ENCODE assay signal across 16 cellular contexts in the genomic region with DNA sequence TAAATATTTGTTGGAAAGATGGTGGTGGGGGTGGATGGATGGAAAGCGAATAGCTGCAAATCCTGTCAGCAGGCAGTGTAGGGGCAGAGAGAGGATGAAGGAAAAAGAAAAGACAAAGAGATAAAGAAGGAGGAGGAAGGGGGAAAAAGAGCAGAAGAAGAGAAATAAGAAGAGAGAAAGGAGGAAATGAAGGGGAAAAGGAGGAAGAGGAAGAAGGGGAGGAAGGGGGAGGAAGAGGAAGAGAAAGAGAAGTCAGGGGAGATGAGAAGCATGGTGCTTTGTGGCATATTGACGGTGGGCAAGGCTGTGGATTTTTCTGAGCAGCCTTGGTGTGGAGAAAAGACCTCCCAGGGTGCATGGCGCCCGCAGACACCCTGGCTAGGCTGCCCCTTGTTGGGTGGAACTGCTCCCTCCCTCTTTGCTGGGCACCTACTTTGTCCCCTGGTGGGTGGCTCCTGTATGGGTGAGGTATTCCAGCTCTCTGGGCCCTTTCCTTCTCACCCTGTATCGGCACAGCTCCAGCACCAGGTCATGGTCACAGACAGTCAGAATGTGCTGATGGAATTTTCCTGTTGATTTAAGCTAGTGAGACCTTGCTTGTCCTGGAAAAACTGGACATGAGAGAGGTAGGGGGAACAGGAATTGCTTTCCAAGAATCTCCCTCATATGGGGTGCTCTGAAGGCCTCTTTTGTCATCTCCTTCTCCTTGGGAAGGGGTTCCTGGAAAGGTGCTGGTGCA. TPM values are rescaled to one million over a fixed set of nuclear protein-coding genes. Genes with fewer than 3 reads are reported as not detected.
DNase-seq lines count a peak whose midpoint lies in the region; ATAC-seq, FAIRE-seq and TF ChIP-seq lines count a peak whose summit lies in the region.
"Had no signal": no experiment of that assay in that cellular context is flagged by ENCODE, and none has a peak within 500 bp of the region (broad histone marks: within the 10 kb centered on the region; RNA-seq: fewer than 3 reads in every experiment).

No MANE protein-coding gene starts in this region.

- peak overlapping the region; percentile 6 for H3K4me3 Mint-ChIP-seq in activated naive CD8-positive, alpha-beta T cell
- no peak overlapping the region for H3K4me3 Mint-ChIP-seq in activated naive CD8-positive, alpha-beta T cell treated with anti-CD3 and anti-CD28 coated beads, Interleukin-2, amount 50 U/mL, for 24 hours
- peak overlapping the region; percentile 0 for H3K4me3 Mint-ChIP-seq in T-helper 17 cell

- DNase-seq in activated naive CD8-positive, alpha-beta T cell treated with anti-CD3 and anti-CD28 coated beads, Interleukin-2, amount 50 U/mL, for 24 hours, result no peak
- no peak for DNase-seq in T-helper 17 cell
- DNase-seq in HepG2 (ENCODE audit: low spot score), result no peak
- no peak for DNase-seq in NK-92 (lab: John Stamatoyannopoulos, UW; ENCODE audit: unreplicated experiment)
- no peak for DNase-seq in NCI-H446 (lab: John Stamatoyannopoulos, UW)
- DNase-seq in NCI-H2029 (lab: John Stamatoyannopoulos, UW), result no peak
- DNase-seq: HCEC 1CT, NCI-H1092 treated with DMSO at 0.1 percent for 48 hours, NCI-H187, NCI-H774, RPMI8226 had no signal

- no peak overlapping the region for H3K27ac ChIP-seq in HepG2 (ENCODE audit: extremely low read length, insufficient read depth, low read length)
- H3K27ac ChIP-seq: A549, C4-2B had no signal

- WGBS in HepG2 (ENCODE audit: low lambda C conversion rate), result 9% methylated on average over 5 of the region's 5 CpGs

- H3K36me3 ChIP-seq in HepG2 (replicated peaks in 1 of 2; ENCODE audit: control insufficient read depth in 1 of 2, insufficient read depth in 2 of 2, low read length in 2 of 2), result no peaks in the 10 kb centered on the region
- H3K36me3 ChIP-seq: SJCRH30 had no signal

- no peak overlapping the region for H3K4me2 ChIP-seq in HepG2 (ENCODE audit: low read depth, low read length)
- H3K4me2 ChIP-seq: A549 had no signal

- no peak for TF ChIP-seq POLR2A in HepG2 (IDR thresholded peaks at IDR 0.05; ENCODE audit: insufficient read depth in 1 of 2, low read depth in 2 of 2, low read length in 2 of 2)

- peaks cover 53% of the 10 kb centered on the region for H3K4me1 Mint-ChIP-seq in activated naive CD8-positive, alpha-beta T cell (ENCODE audit: low read depth)
- H3K4me1 Mint-ChIP-seq in activated naive CD8-positive, alpha-beta T cell treated with anti-CD3 and anti-CD28 coated beads, Interleukin-2, amount 50 U/mL, for 24 hours, result peaks cover 48% of the 10 kb centered on the region
- H3K4me1 Mint-ChIP-seq in T-helper 17 cell, result peaks cover 28% of the 10 kb centered on the region

- no peaks in the 10 kb centered on the region for H3K27me3 Mint-ChIP-seq in activated naive CD8-positive, alpha-beta T cell
- peaks cover 2% of the 10 kb centered on the region for H3K27me3 Mint-ChIP-seq in activated naive CD8-positive, alpha-beta T cell treated with anti-CD3 and anti-CD28 coated beads, Interleukin-2, amount 50 U/mL, for 24 hours
- H3K27me3 Mint-ChIP-seq in T-helper 17 cell, result no peaks in the 10 kb centered on the region

- H3K27ac Mint-ChIP-seq in activated naive CD8-positive, alpha-beta T cell, result peak overlapping the region; percentile 74
- no peak overlapping the region for H3K27ac Mint-ChIP-seq in activated naive CD8-positive, alpha-beta T cell treated with anti-CD3 and anti-CD28 coated beads, Interleukin-2, amount 50 U/mL, for 24 hours
- H3K27ac Mint-ChIP-seq in T-helper 17 cell, result no peak overlapping the region

- H3K36me3 Mint-ChIP-seq in activated naive CD8-positive, alpha-beta T cell, result peaks cover 2% of the 10 kb centered on the region
- H3K36me3 Mint-ChIP-seq in activated naive CD8-positive, alpha-beta T cell treated with anti-CD3 and anti-CD28 coated beads, Interleukin-2, amount 50 U/mL, for 24 hours (ENCODE audit: low read depth), result no peaks in the 10 kb centered on the region
- no peaks in the 10 kb centered on the region for H3K36me3 Mint-ChIP-seq in T-helper 17 cell (ENCODE audit: low read depth)

- no peak overlapping the region for H3K4me3 ChIP-seq in HepG2 (replicated peaks in 1 of 3; ENCODE audit: insufficient read depth in 1 of 3, low read depth in 2 of 3, low read length in 3 of 3)
- H3K4me3 ChIP-seq: A549, SJCRH30 had no signal

- ATAC-seq in activated naive CD8-positive, alpha-beta T cell treated with anti-CD3 and anti-CD28 coated beads, Interleukin-2, amount 50 U/mL, for 24 hours, result no peak
- ATAC-seq in T-helper 17 cell (no peak), HepG2 (peak; percentile 82), GM19328 (IDR thresholded peaks at IDR 0.05; ENCODE audit: unreplicated experiment) (no peak)

- peaks cover 5% of the 10 kb centered on the region for H3K9me3 Mint-ChIP-seq in activated naive CD8-positive, alpha-beta T cell (ENCODE audit: low read depth)
- H3K9me3 Mint-ChIP-seq in activated naive CD8-positive, alpha-beta T cell treated with anti-CD3 and anti-CD28 coated beads, Interleukin-2, amount 50 U/mL, for 24 hours, result no peaks in the 10 kb centered on the region

- no peak for FAIRE-seq in HepG2 (lab: Jason Lieb, UNC)
- FAIRE-seq: A549 had no signal

- POLR2A ChIA-PET in HepG2 (lab: Yijun Ruan, JAX), result no interaction called here

- CTCF ChIA-PET in HepG2 (lab: Yijun Ruan, JAX; ENCODE audit: low intra/inter-chr PET ratio, low total read pairs), result no interaction called here

- no peaks in the 10 kb centered on the region for H4K20me1 ChIP-seq in HepG2 (ENCODE audit: insufficient read depth, low read length)

- in situ Hi-C loops in HepG2 (cut with HindIII; ENCODE audit: extremely low pct_ligation_motif_present, low pct_unique_long_range_greater_than_20kb), result no loop called here

- no peak for TF ChIP-seq RAD21 in HepG2 (CRISPR knock-in tag; IDR thresholded peaks at IDR 0.05)

- H3K4me1 ChIP-seq in HepG2 (ENCODE audit: insufficient read depth, low read length), result no peaks in the 10 kb centered on the region

- H3K9me3 ChIP-seq in T-helper 17 cell (ENCODE audit: control insufficient read depth, low read length, poor library complexity, severe bottlenecking), result no peaks in the 10 kb centered on the region
- H3K9me3 ChIP-seq in HepG2 (ENCODE audit: low read length), result no peaks in the 10 kb centered on the region
- H3K9me3 ChIP-seq: A549, SJCRH30 had no signal

- intact Hi-C loops in HepG2 (cut with micrococcal nuclease; ENCODE audit: unreplicated experiment), result no loop called here

- no peaks in the 10 kb centered on the region for H3K79me2 ChIP-seq in HepG2 (ENCODE audit: insufficient read depth, low read length)

- TF ChIP-seq CTCF in HepG2 (CRISPR knock-in tag; IDR thresholded peaks at IDR 0.05), result no peak

- no peak overlapping the region for H3K9ac ChIP-seq in HepG2 (ENCODE audit: insufficient read depth, low read depth, low read length)

- BruUV-seq in HepG2 (replicated peaks; lab: Mats Ljungman, UMichigan), result no TSS peak

- H2AFZ ChIP-seq in HepG2 (ENCODE audit: low read length), result no peak overlapping the region

- TF ChIP-seq EP300 in HepG2 (IDR thresholded peaks at IDR 0.05; ENCODE audit: low read depth in 2 of 2, low read length in 2 of 2) (no peak), HepG2 (CRISPR knock-in tag; IDR thresholded peaks at IDR 0.05; ENCODE audit: borderline replicate concordance) (no peak)

- peaks cover 2 to 5% of the 10 kb centered on the region in 2 experiments; a peak in 1 of 5 replicates for H3K27me3 ChIP-seq in HepG2 (ENCODE audit: control insufficient read depth in 1 of 2, insufficient read depth in 2 of 2, low read length in 2 of 2)
- H3K27me3 ChIP-seq: SJCRH30 had no signal

TF ChIP-seq in HepG2, 621 proteins besides CTCF, POLR2A, EP300 and RAD21:
- TF ChIP-seq KDM4B (CRISPR knock-in tag; IDR thresholded peaks at IDR 0.05), result no peak
- no peak for TF ChIP-seq ZNF224 (CRISPR knock-in tag; IDR thresholded peaks at IDR 0.05)
- no peak for TF ChIP-seq ZNF34 (CRISPR knock-in tag; IDR thresholded peaks at IDR 0.05; ENCODE audit: borderline replicate concordance)
- TF ChIP-seq ARID2 (CRISPR knock-in tag; IDR thresholded peaks at IDR 0.05; ENCODE audit: borderline replicate concordance), result no peak
- TF ChIP-seq BCL6 (CRISPR knock-in tag; IDR thresholded peaks at IDR 0.05), result peak; percentile 93
- no peak for TF ChIP-seq ZNF598 (CRISPR knock-in tag; IDR thresholded peaks at IDR 0.05; ENCODE audit: borderline replicate concordance)
- TF ChIP-seq ZNF225 (CRISPR knock-in tag; IDR thresholded peaks at IDR 0.05), result no peak
- TF ChIP-seq ADNP (CRISPR knock-in tag; IDR thresholded peaks at IDR 0.05), result no peak
- TF ChIP-seq ZMYM2 (CRISPR knock-in tag; IDR thresholded peaks at IDR 0.05), result no peak
- TF ChIP-seq SNAPC2 (CRISPR knock-in tag; IDR thresholded peaks at IDR 0.05), result no peak
- TF ChIP-seq HNRNPK (IDR thresholded peaks at IDR 0.05; ENCODE audit: low read depth, low read length, poor library complexity, severe bottlenecking), result peak; percentile 13
- peak; percentile 66; the same call in 1 of the 2 replicates for TF ChIP-seq RARA (CRISPR knock-in tag; IDR thresholded peaks at IDR 0.05)
TF ChIP-seq in HepG2: peak in this region for 3.

RNA-seq across cellular contexts. Expression of a gene that starts 45.7 kb away (rescaled TPM):
- total RNA-seq in T-helper 17 cell (1 to 10 TPM; 2.6 to 2.8 TPM), HepG2 (2016; rRNA removed; fragmentation: Illumina TruSeq; extraction: Trizol) (not detected in 2 replicates)
- not detected in 2 replicates for total RNA-seq in HepG2 (2016; cell fraction: cytosol; rRNA removed; fragmentation: Illumina TruSeq; extraction: Trizol; ENCODE audit: low read depth)
- not detected in 2 replicates for total RNA-seq in HepG2 (2016; cell fraction: insoluble cytoplasmic fraction; rRNA removed; fragmentation: Illumina TruSeq; extraction: Trizol)
- total RNA-seq in HepG2 (2016; cell fraction: membrane; rRNA removed; fragmentation: Illumina TruSeq; extraction: Trizol), result not detected in 2 replicates
- total RNA-seq in HepG2 (2016; cell fraction: nucleus; rRNA removed; fragmentation: Illumina TruSeq; extraction: Trizol), result not detected in 2 replicates
- not detected in 2 replicates for polyA plus RNA-seq in HepG2 (2011; rRNA removed)
- polyA plus RNA-seq in HepG2 (2011; cell fraction: cytosol; rRNA removed), result not detected in 2 replicates
- not detected in 2 replicates for polyA plus RNA-seq in HepG2 (2011; cell fraction: nucleus; rRNA removed)
- polyA plus RNA-seq in HepG2 (2012), result not detected in 2 replicates
- polyA plus RNA-seq in HepG2 (2016; cell fraction: cytosol; fragmentation: Illumina TruSeq; extraction: Trizol; ENCODE audit: low read depth), result not detected in 2 replicates
- polyA plus RNA-seq in HepG2 (2016; cell fraction: insoluble cytoplasmic fraction; fragmentation: Illumina TruSeq; extraction: Trizol; ENCODE audit: low read depth), result not detected in 2 replicates
- not detected in 2 replicates for polyA plus RNA-seq in HepG2 (2016; cell fraction: membrane; fragmentation: Illumina TruSeq; extraction: Trizol; ENCODE audit: low read depth)
- not detected in 2 replicates for polyA plus RNA-seq in HepG2 (2016; cell fraction: nucleus; fragmentation: Illumina TruSeq; extraction: Trizol; ENCODE audit: insufficient read depth, low read depth)
- polyA minus RNA-seq in HepG2 (2011; rRNA and poly(A)+ RNA removed; ENCODE audit: low replicate concordance), result 0.05 TPM in 1 of 2 replicates, not detected in the other
- polyA minus RNA-seq in HepG2 (2011; cell fraction: cytosol; rRNA and poly(A)+ RNA removed), result not detected in 2 replicates
- not detected in 2 replicates for polyA minus RNA-seq in HepG2 (2011; cell fraction: nucleus; rRNA and poly(A)+ RNA removed)
